35 cellular contexts compared by ENCODE assay signal in genomic region chr1:159431904-159432303, GRCh38. TPM values are rescaled to one million over a fixed set of nuclear protein-coding genes. Genes with fewer than 3 reads are reported as not detected.
DNase-seq lines count a peak whose midpoint lies in the region; ATAC-seq and TF ChIP-seq lines count a peak whose summit lies in the region.
"Had no signal": no experiment of that assay in that cellular context is flagged by ENCODE, and none has a peak within 500 bp of the region (broad histone marks: within the 10 kb centered on the region; RNA-seq: fewer than 3 reads in every experiment).

TSS of gene OR10J4 (plus strand) at chr1:159432204.

- no peaks in the 10 kb centered on the region for H3K9me3 Mint-ChIP-seq in stimulated activated naive CD8-positive, alpha-beta T cell treated with anti-CD3 and anti-CD28 coated beads, Interleukin-15, amount 100 ng/mL, for 72 hours
- peaks cover 0 to 44% of the 10 kb centered on the region in 2 experiments; a peak in 2 of 5 replicates for H3K9me3 Mint-ChIP-seq in H9
- peaks cover 21% of the 10 kb centered on the region for H3K9me3 Mint-ChIP-seq in dendritic cell treated with granulocyte-macrophage colony-stimulating factor and Interleukin-4, amounts not matched to agents 40 ng/mL and 50 ng/mL, for 4 days
- H3K9me3 Mint-ChIP-seq: CD4-positive, alpha-beta T cell; CD4-positive, CD25-positive, alpha-beta regulatory T cell; CD8-positive, alpha-beta T cell had no signal

- H2BK5ac ChIP-seq in H9 (ENCODE audit: insufficient read length, low read length): no peak within 1 kb of the TSS

- no peaks in the 10 kb centered on the region for H3K9me3 ChIP-seq in H9 (ENCODE audit: control insufficient read depth, low read depth, low read length)
- H3K9me3 ChIP-seq: A549; BE2C; BLaER1; BLaER1 treated with 17β-estradiol and CSF1 and Interleukin-3, amounts not matched to agents 10 nM and 100 nM; Caco-2 had no signal

- H3K4me1 Mint-ChIP-seq in stimulated activated naive CD8-positive, alpha-beta T cell treated with anti-CD3 and anti-CD28 coated beads, Interleukin-15, amount 100 ng/mL, for 72 hours: no peaks in the 10 kb centered on the region
- H3K4me1 Mint-ChIP-seq in H9: no peaks in the 10 kb centered on the region
- H3K4me1 Mint-ChIP-seq in dendritic cell treated with granulocyte-macrophage colony-stimulating factor and Interleukin-4, amounts not matched to agents 40 ng/mL and 50 ng/mL, for 4 days (ENCODE audit: low read depth): peaks cover 65% of the 10 kb centered on the region
- H3K4me1 Mint-ChIP-seq: B cell; CD4-positive, alpha-beta memory T cell; CD4-positive, CD25-positive, alpha-beta regulatory T cell; CD8-positive, alpha-beta memory T cell had no signal

- no peak within 1 kb of the TSS for H3T11ph ChIP-seq in H9 (ENCODE audit: low read length)

- TF ChIP-seq CTCF in H9 (conservative IDR thresholded peaks at IDR 0.05): no peak

- H3K23me2 ChIP-seq in H9 (ENCODE audit: insufficient read length, low read depth, low read length, poor library complexity, severe bottlenecking): no peaks in the 10 kb centered on the region

- H2BK120ac ChIP-seq in H9 (ENCODE audit: low read depth, low read length, poor library complexity, severe bottlenecking): no peak within 1 kb of the TSS

- intact Hi-C loops in dendritic cell treated with granulocyte-macrophage colony-stimulating factor and Interleukin-4, amounts not matched to agents 40 ng/mL and 50 ng/mL, for 4 days (cut with micrococcal nuclease): no loop called here

- no peak for ATAC-seq in stimulated activated naive CD8-positive, alpha-beta T cell treated with anti-CD3 and anti-CD28 coated beads, Interleukin-15, amount 100 ng/mL, for 72 hours
- ATAC-seq in stimulated activated naive CD8-positive, alpha-beta T cell treated with anti-CD3 and anti-CD28 coated beads, Interleukin-15, Interleukin-2, amounts not matched to agents 100 U/mL and 50 U/mL, for 24 hours: no peak
- no peak for ATAC-seq in GM21619 (IDR thresholded peaks at IDR 0.05; ENCODE audit: unreplicated experiment)
- no peak for ATAC-seq in GM18870 (IDR thresholded peaks at IDR 0.05; ENCODE audit: unreplicated experiment)
- ATAC-seq: A549; CD8-positive, alpha-beta T cell had no signal

- H3K79me2 ChIP-seq in H9 (ENCODE audit: insufficient read depth, low read length): no peaks in the 10 kb centered on the region

- no CpG with 5 or more reads among the region's 1 CpG for WGBS in H9 (ENCODE audit: extremely low coverage, insufficient read length, low lambda C conversion rate)

- H3K27me3 ChIP-seq in H9 (ENCODE audit: insufficient read depth, low read length): no peaks in the 10 kb centered on the region
- H3K27me3 ChIP-seq: BE2C; BLaER1; BLaER1 treated with 17β-estradiol and CSF1 and Interleukin-3, amounts not matched to agents 10 nM and 100 nM had no signal

- peak within 1 kb of the TSS; percentile 1 to 29 for H3K27ac Mint-ChIP-seq in stimulated activated naive CD8-positive, alpha-beta T cell treated with anti-CD3 and anti-CD28 coated beads, Interleukin-15, amount 100 ng/mL, for 72 hours
- H3K27ac Mint-ChIP-seq in H9: no peak within 1 kb of the TSS
- H3K27ac Mint-ChIP-seq in dendritic cell treated with granulocyte-macrophage colony-stimulating factor and Interleukin-4, amounts not matched to agents 40 ng/mL and 50 ng/mL, for 4 days: peak within 1 kb of the TSS; percentile 69
- H3K27ac Mint-ChIP-seq: B cell; CD4-positive, alpha-beta memory T cell; CD4-positive, alpha-beta T cell; CD4-positive, CD25-positive, alpha-beta regulatory T cell; CD8-positive, alpha-beta memory T cell; CD8-positive, alpha-beta T cell had no signal

- H3K56ac ChIP-seq in H9 (ENCODE audit: insufficient read length, low read depth, low read length): no peak within 1 kb of the TSS

- H3K4me1 ChIP-seq in H9 (ENCODE audit: insufficient read depth, low read length): no peaks in the 10 kb centered on the region
- H3K4me1 ChIP-seq: BE2C, BLaER1 had no signal

- H3K27me3 Mint-ChIP-seq in stimulated activated naive CD8-positive, alpha-beta T cell treated with anti-CD3 and anti-CD28 coated beads, Interleukin-15, amount 100 ng/mL, for 72 hours: no peaks in the 10 kb centered on the region
- peaks cover 2% of the 10 kb centered on the region for H3K27me3 Mint-ChIP-seq in H9 (ENCODE audit: low read depth)
- H3K27me3 Mint-ChIP-seq in dendritic cell treated with granulocyte-macrophage colony-stimulating factor and Interleukin-4, amounts not matched to agents 40 ng/mL and 50 ng/mL, for 4 days: no peaks in the 10 kb centered on the region
- H3K27me3 Mint-ChIP-seq: CD4-positive, CD25-positive, alpha-beta regulatory T cell had no signal

- H3K79me1 ChIP-seq in H9 (ENCODE audit: insufficient read depth, low read depth, low read length, poor library complexity, severe bottlenecking): no peaks in the 10 kb centered on the region

- H3K23ac ChIP-seq in H9 (ENCODE audit: insufficient read length, low read depth, low read length): no peak within 1 kb of the TSS

- H2AK5ac ChIP-seq in H9 (ENCODE audit: insufficient read length, low read length): no peak within 1 kb of the TSS

- H4K8ac ChIP-seq in H9 (replicated peaks; ENCODE audit: insufficient read length, low read depth, low read length): no peak within 1 kb of the TSS

- H2AFZ ChIP-seq in H9 (ENCODE audit: low read length): no peak within 1 kb of the TSS

- no peak within 1 kb of the TSS for H3K18ac ChIP-seq in H9 (ENCODE audit: insufficient read length, low read depth, low read length)

- no peak within 1 kb of the TSS for H4K91ac ChIP-seq in H9 (ENCODE audit: insufficient read length, low read depth, low read length)

- H3K4ac ChIP-seq in H9 (ENCODE audit: low read depth, low read length): no peak within 1 kb of the TSS

- no peak within 1 kb of the TSS for H3K9ac ChIP-seq in H9 (ENCODE audit: extremely low read depth, insufficient read length, low read length)
- H3K9ac ChIP-seq: BLaER1; BLaER1 treated with 17β-estradiol and CSF1 and Interleukin-3, amounts not matched to agents 10 nM and 100 nM had no signal

- no peak within 1 kb of the TSS for H3K4me2 ChIP-seq in H9 (ENCODE audit: insufficient read depth, insufficient read length, low read length)
- H3K4me2 ChIP-seq: A549, BLaER1 had no signal

- H2BK12ac ChIP-seq in H9 (ENCODE audit: insufficient read length, low read depth, low read length): no peak within 1 kb of the TSS

- H4K5ac ChIP-seq in H9 (ENCODE audit: insufficient read length, low read depth, low read length): peak within 1 kb of the TSS; percentile 28

- no peak within 1 kb of the TSS for H2BK15ac ChIP-seq in H9 (ENCODE audit: low read depth, low read length)

- H4K20me1 ChIP-seq in H9 (ENCODE audit: control insufficient read depth, insufficient read depth, insufficient read length): no peaks in the 10 kb centered on the region
- H4K20me1 ChIP-seq: BLaER1; BLaER1 treated with 17β-estradiol and CSF1 and Interleukin-3, amounts not matched to agents 10 nM and 100 nM had no signal

- H3K27ac ChIP-seq in H9 (ENCODE audit: insufficient read length, low read depth, low read length): no peak within 1 kb of the TSS
- H3K27ac ChIP-seq: 22Rv1; A549; BLaER1; BLaER1 treated with 17β-estradiol and CSF1 and Interleukin-3, amounts not matched to agents 10 nM and 100 nM; C4-2B had no signal

- no peak for DNase-seq in stimulated activated naive CD8-positive, alpha-beta T cell treated with anti-CD3 and anti-CD28 coated beads, Interleukin-15, amount 100 ng/mL, for 72 hours
- DNase-seq in stimulated activated naive CD8-positive, alpha-beta T cell treated with anti-CD3 and anti-CD28 coated beads, Interleukin-15, Interleukin-2, amounts not matched to agents 100 U/mL and 50 U/mL, for 24 hours: no peak
- no peak for DNase-seq in H9
- DNase-seq: 8988T; ACHN; AML-193; BE2C; Caco-2; Calu3; CD4-positive, alpha-beta memory T cell; CD4-positive, alpha-beta T cell; CD4-positive, CD25-positive, alpha-beta regulatory T cell; CD8-positive, alpha-beta memory T cell; CD8-positive, alpha-beta T cell; COR-L47; DMS 273 treated with DMSO at 0.1 percent for 48 hours; DMS153; DMS53; DMS79; DMS79 treated with DMSO at 0.1 percent for 48 hours; DND-41; EL had no signal

- no peak within 1 kb of the TSS for H3K4me3 Mint-ChIP-seq in stimulated activated naive CD8-positive, alpha-beta T cell treated with anti-CD3 and anti-CD28 coated beads, Interleukin-15, amount 100 ng/mL, for 72 hours
- no peak within 1 kb of the TSS for H3K4me3 Mint-ChIP-seq in H9
- H3K4me3 Mint-ChIP-seq in dendritic cell treated with granulocyte-macrophage colony-stimulating factor and Interleukin-4, amounts not matched to agents 40 ng/mL and 50 ng/mL, for 4 days: no peak within 1 kb of the TSS
- H3K4me3 Mint-ChIP-seq: B cell; CD14-positive monocyte; CD4-positive, alpha-beta memory T cell; CD4-positive, alpha-beta T cell; CD4-positive, CD25-positive, alpha-beta regulatory T cell; CD8-positive, alpha-beta memory T cell; CD8-positive, alpha-beta T cell had no signal

- H3K14ac ChIP-seq in H9 (ENCODE audit: insufficient read depth, low read length): no peak within 1 kb of the TSS

- no peak within 1 kb of the TSS for H2BK20ac ChIP-seq in H9 (ENCODE audit: low read depth, low read length, poor library complexity, severe bottlenecking)

- H3K36me3 Mint-ChIP-seq in H9 (ENCODE audit: insufficient read depth in 1 of 3, low read depth in 3 of 3): peaks cover 0 to 31% (median 0%) of the 10 kb centered on the region in 3 experiments; a peak in 2 of 7 replicates
- H3K36me3 Mint-ChIP-seq in dendritic cell treated with granulocyte-macrophage colony-stimulating factor and Interleukin-4, amounts not matched to agents 40 ng/mL and 50 ng/mL, for 4 days (ENCODE audit: low read depth): no peaks in the 10 kb centered on the region
- H3K36me3 Mint-ChIP-seq: CD14-positive monocyte; CD4-positive, alpha-beta memory T cell; CD4-positive, CD25-positive, alpha-beta regulatory T cell; CD8-positive, alpha-beta memory T cell; CD8-positive, alpha-beta T cell had no signal

RNA-seq across cellular contexts. Expression of gene OR10J4, which starts in this region (rescaled TPM):
- total RNA-seq in H9 (2021): not detected in 2 replicates
- total RNA-seq: A172; A673; B cell; Caco-2; Calu3; CD4-positive, alpha-beta memory T cell; CD4-positive, alpha-beta T cell; CD4-positive, CD25-positive, alpha-beta regulatory T cell; CD8-positive, alpha-beta memory T cell; CD8-positive, alpha-beta T cell; Daoy had no signal

Comparison
In these comparisons a context has a peak if more than half of its experiments do, and no peak if none do; other contexts are left out.
1. H3K27ac Mint-ChIP-seq: peak in stimulated activated naive CD8-positive, alpha-beta T cell treated with anti-CD3 and anti-CD28 coated beads, Interleukin-15, amount 100 ng/mL, for 72 hours (2 of 2) and dendritic cell treated with granulocyte-macrophage colony-stimulating factor and Interleukin-4, amounts not matched to agents 40 ng/mL and 50 ng/mL, for 4 days (single experiment); none in H9 (0 of 3).